Comparison of ENCODE assay signal across 12 cellular contexts in genomic region chr1:226987623-226988336, GRCh38. TPM values are rescaled to one million over a fixed set of nuclear protein-coding genes. Genes with fewer than 3 reads are reported as not detected.
DNase-seq lines count a peak whose midpoint lies in the region; TF ChIP-seq lines count a peak whose summit lies in the region.
"Had no signal": no experiment of that assay in that cellular context is flagged by ENCODE, and none has a peak within 500 bp of the region (broad histone marks: within the 10 kb centered on the region; RNA-seq: fewer than 3 reads in every experiment).

No MANE protein-coding gene starts in this region.

- peak overlapping the region; percentile 79 to 92 (median 89); a peak in 5 of 7 replicates for H3K27ac Mint-ChIP-seq in H9
- no peak overlapping the region for H3K27ac Mint-ChIP-seq in T-helper 2 cell treated with Interferon-gamma antibody and Interleukin-4, amounts not matched to agents 5 μg/mL and 100 μg/mL, for 36 hours

- no peaks in the 10 kb centered on the region for H3K79me1 ChIP-seq in H9 (ENCODE audit: insufficient read depth, low read depth, low read length, poor library complexity, severe bottlenecking)

- POLR2A ChIA-PET in A673 (lab: Charles Lee; ENCODE audit: low non-redundant PET): no interaction called here

- DNase-seq in H9 (no peak), esophagus squamous epithelium (lab: John Stamatoyannopoulos, UW) (no peak), A673 (ENCODE audit: low spot score) (no peak), NCI-H2029 treated with DMSO at 0.1 percent for 48 hours (lab: John Stamatoyannopoulos, UW) (no peak), NCI-H2171 treated with DMSO at 0.1 percent for 48 hours (lab: John Stamatoyannopoulos, UW) (no peak)
- no peak for DNase-seq in T-helper 2 cell treated with Interferon-gamma antibody and Interleukin-4, amounts not matched to agents 5 μg/mL and 100 μg/mL, for 36 hours (ENCODE audit: low spot score)
- DNase-seq: activated B cell treated with CpG ODN at 0.5 μM for 24 hours; activated T-cell treated with anti-CD3 and anti-CD28 coated beads for 4 hours; glutamatergic neuron; stimulated activated CD4-positive, alpha-beta T cell treated with anti-CD3 and anti-CD28 coated beads, Interleukin-15, amount 100 ng/mL, for 24 hours had no signal

- no peaks in the 10 kb centered on the region for H3K79me2 ChIP-seq in H9 (ENCODE audit: insufficient read depth, low read length)

- no peaks in the 10 kb centered on the region for H3K9me3 Mint-ChIP-seq in H9
- H3K9me3 Mint-ChIP-seq in T-helper 2 cell treated with Interferon-gamma antibody and Interleukin-4, amounts not matched to agents 5 μg/mL and 100 μg/mL, for 36 hours: no peaks in the 10 kb centered on the region
- H3K9me3 Mint-ChIP-seq: activated B cell treated with CpG ODN at 0.5 μM for 24 hours had no signal

- TF ChIP-seq CTCF in 22Rv1 (IDR thresholded peaks at IDR 0.05): no peak
- TF ChIP-seq CTCF in H9 (conservative IDR thresholded peaks at IDR 0.05): no peak
- no peak for TF ChIP-seq CTCF in esophagus squamous epithelium (IDR thresholded peaks at IDR 0.05)
- no peak for TF ChIP-seq CTCF in neutrophil (IDR thresholded peaks at IDR 0.05)
- no peak for TF ChIP-seq CTCF in A673 (conservative IDR thresholded peaks at IDR 0.05; ENCODE audit: low read depth, low read length)

- no CpG with 5 or more reads among the region's 16 CpGs for WGBS in H9 (ENCODE audit: extremely low coverage, insufficient read length, low lambda C conversion rate)
- whole genome bisulfite sequencing in esophagus squamous epithelium, 2 donors: 82 to 95% methylated on average over 7 to 12 of the region's 16 CpGs

- no peak overlapping the region for H4K5ac ChIP-seq in H9 (ENCODE audit: insufficient read length, low read depth, low read length)

- BruUV-seq in A673 (replicated peaks; lab: Mats Ljungman, UMichigan): no TSS peak

- no peak overlapping the region for H2AFZ ChIP-seq in H9 (ENCODE audit: low read length)

- intact Hi-C loops in esophagus squamous epithelium (cut with DNase I): no loop called here
- intact Hi-C loops in A673 (cut with micrococcal nuclease; ENCODE audit: unreplicated experiment): no loop called here

- no peaks in the 10 kb centered on the region for H3K27me3 Mint-ChIP-seq in H9 (ENCODE audit: low read depth)
- no peaks in the 10 kb centered on the region for H3K27me3 Mint-ChIP-seq in T-helper 2 cell treated with Interferon-gamma antibody and Interleukin-4, amounts not matched to agents 5 μg/mL and 100 μg/mL, for 36 hours (ENCODE audit: low read depth)
- H3K27me3 Mint-ChIP-seq: activated B cell treated with CpG ODN at 0.5 μM for 24 hours had no signal

- no peak overlapping the region for H4K91ac ChIP-seq in H9 (ENCODE audit: insufficient read length, low read depth, low read length)

- H3K9me3 ChIP-seq in H9 (ENCODE audit: control insufficient read depth, low read depth, low read length) (no peaks in the 10 kb centered on the region), esophagus squamous epithelium (no peaks in the 10 kb centered on the region), neutrophil (no peaks in the 10 kb centered on the region), A673 (ENCODE audit: low read depth, low read length, poor library complexity, severe bottlenecking) (no peaks in the 10 kb centered on the region)

- H3K4me3 Mint-ChIP-seq in H9: no peak overlapping the region; a peak in 1 of 5 replicates
- H3K4me3 Mint-ChIP-seq in T-helper 2 cell treated with Interferon-gamma antibody and Interleukin-4, amounts not matched to agents 5 μg/mL and 100 μg/mL, for 36 hours: no peak overlapping the region
- H3K4me3 Mint-ChIP-seq: activated B cell treated with CpG ODN at 0.5 μM for 24 hours had no signal

- H3K4me1 Mint-ChIP-seq in H9: peaks cover 14 to 38% of the 10 kb centered on the region in 2 experiments
- peaks cover 17% of the 10 kb centered on the region for H3K4me1 Mint-ChIP-seq in T-helper 2 cell treated with Interferon-gamma antibody and Interleukin-4, amounts not matched to agents 5 μg/mL and 100 μg/mL, for 36 hours (ENCODE audit: low read depth)

- H3K9ac ChIP-seq in H9 (ENCODE audit: extremely low read depth, insufficient read length, low read length): no peak overlapping the region

- no peak overlapping the region for H3T11ph ChIP-seq in H9 (ENCODE audit: low read length)

- H4K20me1 ChIP-seq in H9 (ENCODE audit: control insufficient read depth, insufficient read depth, insufficient read length): no peaks in the 10 kb centered on the region

- H2BK12ac ChIP-seq in H9 (ENCODE audit: insufficient read length, low read depth, low read length): no peak overlapping the region

- H3K56ac ChIP-seq in H9 (ENCODE audit: insufficient read length, low read depth, low read length): no peak overlapping the region

- H3K36me3 Mint-ChIP-seq in H9 (ENCODE audit: insufficient read depth in 1 of 3, low read depth in 3 of 3): peaks cover 7 to 24% (median 21%) of the 10 kb centered on the region in 3 experiments
- H3K36me3 Mint-ChIP-seq in T-helper 2 cell treated with Interferon-gamma antibody and Interleukin-4, amounts not matched to agents 5 μg/mL and 100 μg/mL, for 36 hours (ENCODE audit: low read depth): peaks cover 13% of the 10 kb centered on the region

- no peak overlapping the region for H2AK5ac ChIP-seq in H9 (ENCODE audit: insufficient read length, low read length)

- no peak overlapping the region for H2BK20ac ChIP-seq in H9 (ENCODE audit: low read depth, low read length, poor library complexity, severe bottlenecking)

- no peak overlapping the region for H4K8ac ChIP-seq in H9 (replicated peaks; ENCODE audit: insufficient read length, low read depth, low read length)

- H2BK5ac ChIP-seq in H9 (ENCODE audit: insufficient read length, low read length): no peak overlapping the region

- H3K27ac ChIP-seq in 22Rv1 (peak overlapping the region; percentile 56), H9 (ENCODE audit: insufficient read length, low read depth, low read length) (no peak overlapping the region), esophagus squamous epithelium (peak overlapping the region; percentile 13 to 73 (median 64)), neutrophil (peak overlapping the region; percentile 88), A673 (ENCODE audit: low read depth, low read length, poor library complexity, severe bottlenecking) (no peak overlapping the region)

- no peaks in the 10 kb centered on the region for H3K4me1 ChIP-seq in H9 (ENCODE audit: insufficient read depth, low read length)
- peaks cover 4 to 56% (median 30%) of the 10 kb centered on the region in 3 donors for H3K4me1 ChIP-seq in esophagus squamous epithelium
- peaks cover 20% of the 10 kb centered on the region in 2 experiments for H3K4me1 ChIP-seq in neutrophil (ENCODE audit: control insufficient read depth in 1 of 2, insufficient read depth in 1 of 2, low read depth in 1 of 2, low read length in 1 of 2)
- no peaks in the 10 kb centered on the region for H3K4me1 ChIP-seq in A673 (ENCODE audit: insufficient read depth, low read length, poor library complexity, severe bottlenecking)

- no peak overlapping the region for H3K18ac ChIP-seq in H9 (ENCODE audit: insufficient read length, low read depth, low read length)

- no peak overlapping the region for H2BK120ac ChIP-seq in H9 (ENCODE audit: low read depth, low read length, poor library complexity, severe bottlenecking)

- no peaks in the 10 kb centered on the region for H3K23me2 ChIP-seq in H9 (ENCODE audit: insufficient read length, low read depth, low read length, poor library complexity, severe bottlenecking)

- H3K36me3 ChIP-seq in esophagus squamous epithelium (peaks cover 3 to 53% (median 4%) of the 10 kb centered on the region in 3 donors), neutrophil (peaks cover 45% of the 10 kb centered on the region), A673 (ENCODE audit: insufficient read depth, low read length, poor library complexity, severe bottlenecking) (no peaks in the 10 kb centered on the region)

- TF ChIP-seq POLR2A in esophagus squamous epithelium (IDR thresholded peaks at IDR 0.05): no peak

- H3K4me3 ChIP-seq in esophagus squamous epithelium (no peak overlapping the region), neutrophil (ENCODE audit: low read depth in 1 of 2, low read length in 1 of 2) (no peak overlapping the region), A673 (ENCODE audit: low read depth, low read length, poor library complexity, severe bottlenecking) (no peak overlapping the region)

- CTCF ChIA-PET in A673 (lab: Charles Lee): no interaction called here

- H3K27me3 ChIP-seq in H9 (ENCODE audit: insufficient read depth, low read length): no peaks in the 10 kb centered on the region
- H3K27me3 ChIP-seq in esophagus squamous epithelium: no peaks in the 10 kb centered on the region
- no peaks in the 10 kb centered on the region for H3K27me3 ChIP-seq in neutrophil
- H3K27me3 ChIP-seq in A673 (replicated peaks; ENCODE audit: insufficient read depth, low read depth, low read length, poor library complexity): no peaks in the 10 kb centered on the region

- H3K4ac ChIP-seq in H9 (ENCODE audit: low read depth, low read length): no peak overlapping the region

- H3K14ac ChIP-seq in H9 (ENCODE audit: insufficient read depth, low read length): no peak overlapping the region

- no peak overlapping the region for H2BK15ac ChIP-seq in H9 (ENCODE audit: low read depth, low read length)

- no peak overlapping the region for H3K23ac ChIP-seq in H9 (ENCODE audit: insufficient read length, low read depth, low read length)

- H3K4me2 ChIP-seq in H9 (ENCODE audit: insufficient read depth, insufficient read length, low read length): no peak overlapping the region

RNA-seq across cellular contexts. Expression of gene COQ8A, which starts 47.7 kb away (rescaled TPM):
- 25.8 and 26.0 TPM in 2 replicates for total RNA-seq in H9 (2021)
- 10 to 100 TPM in 3 of 4 donors, 1 to 10 TPM in 1; 9.3 to 37.8 (median 16.9) TPM for total RNA-seq in esophagus squamous epithelium
- total RNA-seq in A673 (2021): 7.7 and 10.0 TPM in 2 replicates

Comparison
In these comparisons a context has a peak if more than half of its experiments do, and no peak if none do; other contexts are left out.
1. H3K27ac ChIP-seq: peak in 22Rv1 (single experiment), esophagus squamous epithelium (4 of 4) and neutrophil (single experiment); none in H9 (single experiment) and A673 (single experiment).